ENCODE assay signal across 1 cellular context in genomic region chr2:69948032-69948962, GRCh38.
A peak's percentile ranks its signal among the peaks of the same experiment; 100 is the strongest.
TF ChIP-seq lines count a peak whose summit lies in the region.

No MANE protein-coding gene starts in this region.

TF ChIP-seq in HepG2, 621 proteins besides CTCF, POLR2A, EP300 and RAD21 (continued from another document and continues in another):
- TF ChIP-seq ZNF574 (CRISPR knock-in tag; IDR thresholded peaks at IDR 0.05): no peak
- TF ChIP-seq ZNF850 (CRISPR knock-in tag; conservative IDR thresholded peaks at IDR 0.05): no peak
- TF ChIP-seq HINFP (CRISPR knock-in tag; IDR thresholded peaks at IDR 0.05; ENCODE audit: low read depth): peak; percentile 99
- no peak for TF ChIP-seq ZNF460 (CRISPR knock-in tag; IDR thresholded peaks at IDR 0.05; ENCODE audit: borderline replicate concordance)
- TF ChIP-seq GRHL1 (CRISPR knock-in tag; conservative IDR thresholded peaks at IDR 0.05): no peak
- TF ChIP-seq ZNF740 (CRISPR knock-in tag; IDR thresholded peaks at IDR 0.05): no peak
- no peak for TF ChIP-seq EEA1 (CRISPR knock-in tag; IDR thresholded peaks at IDR 0.05; ENCODE audit: borderline replicate concordance)
- TF ChIP-seq ZNF619 (CRISPR knock-in tag; IDR thresholded peaks at IDR 0.05): peak; percentile 35; the same call in 1 of the 2 replicates
- TF ChIP-seq MZF1 (CRISPR knock-in tag; IDR thresholded peaks at IDR 0.05; ENCODE audit: borderline replicate concordance): no peak
- no peak for TF ChIP-seq SNRNP70 (IDR thresholded peaks at IDR 0.05; ENCODE audit: low read depth, low read length)
- no peak for TF ChIP-seq MAF1 (CRISPR knock-in tag; IDR thresholded peaks at IDR 0.05; ENCODE audit: borderline replicate concordance)
- TF ChIP-seq ZNF432 (CRISPR knock-in tag; IDR thresholded peaks at IDR 0.05; ENCODE audit: borderline replicate concordance): no peak
- TF ChIP-seq RNF2 (conservative IDR thresholded peaks at IDR 0.05; ENCODE audit: low read depth): no peak
- TF ChIP-seq KDM3A (CRISPR knock-in tag; IDR thresholded peaks at IDR 0.05; ENCODE audit: low read depth): no peak; the same call in 1 of the 2 replicates
- peak; percentile 28; the same call in 1 of the 2 replicates for TF ChIP-seq IRF9 (CRISPR knock-in tag; IDR thresholded peaks at IDR 0.05; ENCODE audit: borderline replicate concordance)
- TF ChIP-seq ZBTB4 (CRISPR knock-in tag; IDR thresholded peaks at IDR 0.05; ENCODE audit: borderline replicate concordance): no peak
- no peak for TF ChIP-seq GATAD2A (CRISPR knock-in tag; IDR thresholded peaks at IDR 0.05)
- TF ChIP-seq ASH2L (IDR thresholded peaks at IDR 0.05; ENCODE audit: insufficient read length, low read depth, low read length): no peak
- no peak for TF ChIP-seq AFF4 (CRISPR knock-in tag; IDR thresholded peaks at IDR 0.05)
- no peak for TF ChIP-seq E2F2 (CRISPR knock-in tag; IDR thresholded peaks at IDR 0.05; ENCODE audit: borderline replicate concordance)
- TF ChIP-seq ZNF230 (CRISPR knock-in tag; IDR thresholded peaks at IDR 0.05): no peak
- TF ChIP-seq ONECUT2 (CRISPR knock-in tag; IDR thresholded peaks at IDR 0.05): no peak
- no peak for TF ChIP-seq KDM5A (IDR thresholded peaks at IDR 0.05; ENCODE audit: borderline replicate concordance, low read length)
- no peak for TF ChIP-seq ZNF431 (CRISPR knock-in tag; IDR thresholded peaks at IDR 0.05; ENCODE audit: borderline replicate concordance, low read depth)
- no peak for TF ChIP-seq ZNF589 (CRISPR knock-in tag; conservative IDR thresholded peaks at IDR 0.05)
- TF ChIP-seq USF2 (IDR thresholded peaks at IDR 0.05; ENCODE audit: low read depth, low read length): no peak
- TF ChIP-seq USF2 (CRISPR knock-in tag; IDR thresholded peaks at IDR 0.05; ENCODE audit: borderline replicate concordance): no peak
- TF ChIP-seq ZNF784 (CRISPR knock-in tag; IDR thresholded peaks at IDR 0.05; ENCODE audit: borderline replicate concordance): no peak
- TF ChIP-seq ZNF629 (CRISPR knock-in tag; conservative IDR thresholded peaks at IDR 0.05): no peak
- no peak for TF ChIP-seq TBX3 (IDR thresholded peaks at IDR 0.05; ENCODE audit: borderline replicate concordance)
- peak in 1 of 2 experiments; percentile 49; a peak in 1 of 4 replicates for TF ChIP-seq HMGXB4 (CRISPR knock-in tag; IDR thresholded peaks at IDR 0.05; ENCODE audit: borderline replicate concordance in 1 of 2, low read depth in 1 of 2)
- TF ChIP-seq ZNF30 (CRISPR knock-in tag; IDR thresholded peaks at IDR 0.05): no peak
- no peak for TF ChIP-seq SRF (IDR thresholded peaks at IDR 0.05; ENCODE audit: low read depth, low read length)
- TF ChIP-seq PREB (CRISPR knock-in tag; IDR thresholded peaks at IDR 0.05): no peak
- TF ChIP-seq ZNF44 (CRISPR knock-in tag; IDR thresholded peaks at IDR 0.05): no peak
